13 cellular contexts compared by ENCODE assay signal in genomic region chr12:90801776-90802175, GRCh38.
A peak's percentile ranks its signal among the peaks of the same experiment; 100 is the strongest.
DNase-seq lines count a peak whose midpoint lies in the region; ATAC-seq and TF ChIP-seq lines count a peak whose summit lies in the region.
"Had no signal": no experiment of that assay in that cellular context is flagged by ENCODE, and none has a peak within 500 bp of the region (broad histone marks: within the 10 kb centered on the region; RNA-seq: fewer than 3 reads in every experiment).

No MANE protein-coding gene starts in this region.

- DNase-seq in HCEC 1CT (peak; percentile 76), fibroblast of peridontal ligament (ENCODE audit: extremely low read depth) (peak; percentile 40), HEK293T (ENCODE audit: extremely low spot score) (no peak), left lung (no peak), NCI-H2029 treated with DMSO at 0.1 percent for 48 hours (lab: John Stamatoyannopoulos, UW) (no peak), colonic mucosa (no peak)
- DNase-seq: activated CD8-positive, alpha-beta T cell treated with anti-CD3 and anti-CD28 coated beads for 36 hours; Caco-2; Karpas-422; NCI-H2081 treated with DMSO at 0.1 percent for 48 hours; right lobe of liver; SIG-M5 had no signal

- H3K9ac ChIP-seq in colonic mucosa (ENCODE audit: low read depth in 2 of 2, low read length in 2 of 2) = no peak overlapping the region

- H3K4me1 ChIP-seq in left lung = no peaks in the 10 kb centered on the region
- no peaks in the 10 kb centered on the region for H3K4me1 ChIP-seq in colonic mucosa
- H3K4me1 ChIP-seq: Caco-2, right lobe of liver had no signal

- no peaks in the 10 kb centered on the region for H3K9me3 ChIP-seq in left lung
- no peaks in the 10 kb centered on the region for H3K9me3 ChIP-seq in colonic mucosa
- H3K9me3 ChIP-seq: Caco-2, right lobe of liver had no signal

- CTCF ChIA-PET in HEK293T (lab: Yijun Ruan, JAX) = no interaction called here

- POLR2A ChIA-PET in HEK293T (lab: Yijun Ruan, JAX) = no interaction called here

- no peak overlapping the region for H3K4me3 ChIP-seq in left lung
- no peak overlapping the region for H3K4me3 ChIP-seq in colonic mucosa
- H3K4me3 ChIP-seq: right lobe of liver had no signal

- H3K36me3 ChIP-seq in left lung (no peaks in the 10 kb centered on the region), colonic mucosa (no peaks in the 10 kb centered on the region)
- H3K36me3 ChIP-seq: right lobe of liver had no signal

- intact Hi-C loops in left lung (cut with DNase I) = no loop called here
- intact Hi-C loops in colonic mucosa (cut with DNase I) = no loop called here

- no peak overlapping the region for H3K27ac ChIP-seq in left lung
- H3K27ac ChIP-seq in colonic mucosa = no peak overlapping the region
- H3K27ac ChIP-seq: right lobe of liver had no signal

- H3K27me3 ChIP-seq in left lung = no peaks in the 10 kb centered on the region
- H3K27me3 ChIP-seq in colonic mucosa = no peaks in the 10 kb centered on the region
- H3K27me3 ChIP-seq: right lobe of liver had no signal

- TF ChIP-seq CTCF in left lung (IDR thresholded peaks at IDR 0.05) (no peak), colonic mucosa (IDR thresholded peaks at IDR 0.05) (no peak)

- peak; percentile 36; the same call in 1 of the 3 replicates for ATAC-seq in SK-N-SH treated with all-trans-retinoic acid at 6 μM for 48 hours
- ATAC-seq in left lung = no peak
- ATAC-seq: activated CD8-positive, alpha-beta T cell treated with anti-CD3 and anti-CD28 coated beads for 36 hours had no signal

TF ChIP-seq in SK-N-SH treated with all-trans-retinoic acid at 6 μM for 48 hours, 23 proteins besides CTCF, POLR2A, EP300 and RAD21 (continues in another document):
- no peak for TF ChIP-seq TSHZ2 (CRISPR knock-in tag; IDR thresholded peaks at IDR 0.05)
- TF ChIP-seq CREB5 (CRISPR knock-in tag; IDR thresholded peaks at IDR 0.05; ENCODE audit: low read depth) = no peak
- no peak for TF ChIP-seq CSDC2 (CRISPR knock-in tag; IDR thresholded peaks at IDR 0.05)
- TF ChIP-seq BACH2 (CRISPR knock-in tag; IDR thresholded peaks at IDR 0.05; ENCODE audit: borderline replicate concordance) = no peak
- TF ChIP-seq ISL1 (CRISPR knock-in tag; IDR thresholded peaks at IDR 0.05) = no peak
- TF ChIP-seq TOX (CRISPR knock-in tag; IDR thresholded peaks at IDR 0.05; ENCODE audit: borderline replicate concordance) = no peak
- no peak for TF ChIP-seq TCF4 (CRISPR knock-in tag; IDR thresholded peaks at IDR 0.05; ENCODE audit: borderline replicate concordance)
- no peak for TF ChIP-seq ZNF70 (CRISPR knock-in tag; IDR thresholded peaks at IDR 0.05)

TF ChIP-seq in HEK293T, 16 proteins besides CTCF, POLR2A, EP300 and RAD21:
- TF ChIP-seq PKNOX1 (IDR thresholded peaks at IDR 0.05) (no peak), SUZ12 (IDR thresholded peaks at IDR 0.05) (no peak), BHLHE40 (IDR thresholded peaks at IDR 0.05; ENCODE audit: borderline replicate concordance) (no peak), TARDBP (IDR thresholded peaks at IDR 0.05) (no peak), FOXM1 (IDR thresholded peaks at IDR 0.05; ENCODE audit: borderline replicate concordance) (no peak), HDGF (IDR thresholded peaks at IDR 0.05; ENCODE audit: borderline replicate concordance) (no peak), CTBP1 (IDR thresholded peaks at IDR 0.05; ENCODE audit: borderline replicate concordance) (no peak), SP1 (IDR thresholded peaks at IDR 0.05) (no peak), ARNT (IDR thresholded peaks at IDR 0.05) (no peak), L3MBTL2 (conservative IDR thresholded peaks at IDR 0.05) (no peak), ZNF384 (IDR thresholded peaks at IDR 0.05) (no peak), ELF4 (IDR thresholded peaks at IDR 0.05) (no peak), NFRKB (IDR thresholded peaks at IDR 0.05) (no peak), LEF1 (IDR thresholded peaks at IDR 0.05; ENCODE audit: borderline replicate concordance) (no peak), FOXK2 (IDR thresholded peaks at IDR 0.05) (no peak), FOXA1 (IDR thresholded peaks at IDR 0.05) (no peak)

Comparison
In these comparisons a context has a peak if more than half of its experiments do, and no peak if none do; other contexts are left out.
1. DNase-seq: peak in HCEC 1CT (single experiment) and fibroblast of peridontal ligament (single experiment); none in HEK293T (single experiment), left lung (0 of 2), NCI-H2029 treated with DMSO at 0.1 percent for 48 hours (single experiment) and colonic mucosa (single experiment).